18 cellular contexts compared by ENCODE assay signal in genomic region chr4:48570646-48571220, GRCh38.
DNase-seq lines count a peak whose midpoint lies in the region; ATAC-seq and TF ChIP-seq lines count a peak whose summit lies in the region.
"Had no signal": no experiment of that assay in that cellular context is flagged by ENCODE, and none has a peak within 500 bp of the region (broad histone marks: within the 10 kb centered on the region; RNA-seq: fewer than 3 reads in every experiment).

No MANE protein-coding gene starts in this region.

- no peaks in the 10 kb centered on the region for H3K79me2 ChIP-seq in ACC112 (ENCODE audit: control insufficient read depth, insufficient read depth, low read length, unreplicated experiment)
- H3K79me2 ChIP-seq in GM23248 (ENCODE audit: insufficient read depth) = no peaks in the 10 kb centered on the region
- no peaks in the 10 kb centered on the region for H3K79me2 ChIP-seq in mesendoderm (ENCODE audit: control insufficient read depth, insufficient read depth, low read length)
- H3K79me2 ChIP-seq: parathyroid adenoma had no signal

- no peak overlapping the region for H3K56ac ChIP-seq in mesendoderm (ENCODE audit: low read length)

- no peak overlapping the region for H3K27ac Mint-ChIP-seq in activated T-helper 17 cell treated with anti-CD3 and anti-CD28 coated beads, Interleukin-2, amount 50 U/mL, for 72 hours
- H3K27ac Mint-ChIP-seq in WTC11 = no peak overlapping the region
- H3K27ac Mint-ChIP-seq in activated T-helper 1 cell treated with anti-CD3 and anti-CD28 coated beads, Interleukin-12 subunit alpha, Interleukin-12 subunit beta, Interleukin-2, Interleukin-4 antibody, amounts not matched to agents 30 ng/mL and 10 ng/mL and 1 ng/mL, durations not matched to agents 14 hours and 24 hours and 36 hours = no peak overlapping the region
- H3K27ac Mint-ChIP-seq: activated naive CD8-positive, alpha-beta T cell treated with anti-CD3 and anti-CD28 coated beads, Interleukin-2, amount 10 ng/mL, durations not matched to agents 7 days and 5 days; dendritic cell treated with granulocyte-macrophage colony-stimulating factor and Interleukin-4, amounts not matched to agents 40 ng/mL and 50 ng/mL, for 4 days; mesothelial cell of epicardium had no signal

- H2BK5ac ChIP-seq in mesendoderm (ENCODE audit: low read length) = no peak overlapping the region

- no peak overlapping the region for H2BK15ac ChIP-seq in mesendoderm (replicated peaks; ENCODE audit: low read depth)

- H3K27me3 ChIP-seq in ACC112 (ENCODE audit: insufficient read depth, low read length) (no peaks in the 10 kb centered on the region), GM23248 (replicated peaks; ENCODE audit: insufficient read depth) (no peaks in the 10 kb centered on the region), mesendoderm (ENCODE audit: insufficient read depth, low read length, poor library complexity) (no peaks in the 10 kb centered on the region)
- H3K27me3 ChIP-seq: BLaER1 had no signal

- H3K4me1 ChIP-seq in ACC112 (ENCODE audit: control insufficient read depth, insufficient read depth, low read length, unreplicated experiment) (peaks cover 15% of the 10 kb centered on the region), GM23248 (ENCODE audit: insufficient read depth) (peaks cover 17% of the 10 kb centered on the region), mesendoderm (ENCODE audit: control insufficient read depth, low read depth, low read length) (no peaks in the 10 kb centered on the region)
- H3K4me1 ChIP-seq: BLaER1, parathyroid adenoma had no signal

- no peaks in the 10 kb centered on the region for H3K27me3 Mint-ChIP-seq in activated T-helper 17 cell treated with anti-CD3 and anti-CD28 coated beads, Interleukin-2, amount 50 U/mL, for 72 hours
- no peaks in the 10 kb centered on the region for H3K27me3 Mint-ChIP-seq in WTC11 (ENCODE audit: low read depth)
- no peaks in the 10 kb centered on the region for H3K27me3 Mint-ChIP-seq in activated T-helper 1 cell treated with anti-CD3 and anti-CD28 coated beads, Interleukin-12 subunit alpha, Interleukin-12 subunit beta, Interleukin-2, Interleukin-4 antibody, amounts not matched to agents 30 ng/mL and 10 ng/mL and 1 ng/mL, durations not matched to agents 14 hours and 24 hours and 36 hours (ENCODE audit: insufficient read depth)
- H3K27me3 Mint-ChIP-seq: activated naive CD8-positive, alpha-beta T cell treated with anti-CD3 and anti-CD28 coated beads, Interleukin-2, amount 10 ng/mL, durations not matched to agents 7 days and 5 days; dendritic cell treated with granulocyte-macrophage colony-stimulating factor and Interleukin-4, amounts not matched to agents 40 ng/mL and 50 ng/mL, for 4 days had no signal

- no peaks in the 10 kb centered on the region for H4K20me1 ChIP-seq in GM23248 (ENCODE audit: insufficient read depth)
- H4K20me1 ChIP-seq: BLaER1 had no signal

- H3K4me3 Mint-ChIP-seq in activated T-helper 17 cell treated with anti-CD3 and anti-CD28 coated beads, Interleukin-2, amount 50 U/mL, for 72 hours = no peak overlapping the region
- H3K4me3 Mint-ChIP-seq in WTC11 = no peak overlapping the region
- H3K4me3 Mint-ChIP-seq in activated T-helper 1 cell treated with anti-CD3 and anti-CD28 coated beads, Interleukin-12 subunit alpha, Interleukin-12 subunit beta, Interleukin-2, Interleukin-4 antibody, amounts not matched to agents 30 ng/mL and 10 ng/mL and 1 ng/mL, durations not matched to agents 14 hours and 24 hours and 36 hours = no peak overlapping the region
- H3K4me3 Mint-ChIP-seq: activated naive CD8-positive, alpha-beta T cell treated with anti-CD3 and anti-CD28 coated beads, Interleukin-2, amount 10 ng/mL, durations not matched to agents 7 days and 5 days; dendritic cell treated with granulocyte-macrophage colony-stimulating factor and Interleukin-4, amounts not matched to agents 40 ng/mL and 50 ng/mL, for 4 days; mesothelial cell of epicardium had no signal

- peaks cover 18% of the 10 kb centered on the region for H3K36me3 ChIP-seq in ACC112 (ENCODE audit: insufficient read depth, low read length)
- H3K36me3 ChIP-seq in GM23248 (ENCODE audit: low read depth) = peaks cover 32% of the 10 kb centered on the region
- H3K36me3 ChIP-seq in mesendoderm (ENCODE audit: control insufficient read depth, insufficient read depth, low read length) = no peaks in the 10 kb centered on the region

- in situ Hi-C loops in GM23248 (cut with MboI) = no loop called here

- H3K27ac ChIP-seq in ACC112 (ENCODE audit: low read depth, low read length) (peak overlapping the region; percentile 21), GM23248 (peak overlapping the region; percentile 54), mesendoderm (ENCODE audit: low read depth, low read length) (no peak overlapping the region)
- H3K27ac ChIP-seq: BLaER1, parathyroid adenoma had no signal

- no peaks in the 10 kb centered on the region for H3K79me1 ChIP-seq in mesendoderm (ENCODE audit: low read length)

- 88 to 90% methylated on average over 9 of the region's 9 CpGs for WGBS in GM23248 (ENCODE audit: low coverage in 1 of 2, low lambda C conversion rate in 2 of 2, missing lambda C conversion rate in 2 of 2), 2 experiments
- WGBS in mesendoderm (ENCODE audit: extremely low coverage, insufficient coverage, low lambda C conversion rate) = no CpG with 5 or more reads among the region's 9 CpGs

- H3K4me2 ChIP-seq in GM23248 (ENCODE audit: unreplicated experiment) (peak overlapping the region; percentile 24), mesendoderm (ENCODE audit: low read length) (no peak overlapping the region)
- H3K4me2 ChIP-seq: BLaER1 had no signal

- peaks cover 25% of the 10 kb centered on the region for H3F3A ChIP-seq in GM23248 (ENCODE audit: insufficient read depth)

- TF ChIP-seq CTCF in fibroblast of villous mesenchyme (IDR thresholded peaks at IDR 0.05; ENCODE audit: insufficient read depth, low read depth, low read length) (no peak), WTC11 (IDR thresholded peaks at IDR 0.05) (no peak)

- H3K9me3 Mint-ChIP-seq in activated T-helper 17 cell treated with anti-CD3 and anti-CD28 coated beads, Interleukin-2, amount 50 U/mL, for 72 hours = no peaks in the 10 kb centered on the region
- H3K9me3 Mint-ChIP-seq in WTC11 = no peaks in the 10 kb centered on the region
- no peaks in the 10 kb centered on the region for H3K9me3 Mint-ChIP-seq in activated T-helper 1 cell treated with anti-CD3 and anti-CD28 coated beads, Interleukin-12 subunit alpha, Interleukin-12 subunit beta, Interleukin-2, Interleukin-4 antibody, amounts not matched to agents 30 ng/mL and 10 ng/mL and 1 ng/mL, durations not matched to agents 14 hours and 24 hours and 36 hours
- H3K9me3 Mint-ChIP-seq: activated naive CD8-positive, alpha-beta T cell treated with anti-CD3 and anti-CD28 coated beads, Interleukin-2, amount 10 ng/mL, durations not matched to agents 7 days and 5 days; dendritic cell treated with granulocyte-macrophage colony-stimulating factor and Interleukin-4, amounts not matched to agents 40 ng/mL and 50 ng/mL, for 4 days; mesothelial cell of epicardium had no signal

- no peak overlapping the region for H3K18ac ChIP-seq in mesendoderm (ENCODE audit: low read length)

- H3K9me2 ChIP-seq in GM23248 (ENCODE audit: insufficient read depth) = no peaks in the 10 kb centered on the region

- H3K4me3 ChIP-seq in ACC112 (ENCODE audit: low read depth, low read length) (no peak overlapping the region), GM23248 (no peak overlapping the region), fibroblast of villous mesenchyme (ENCODE audit: low read depth, low read length) (no peak overlapping the region), mesendoderm (ENCODE audit: low read length) (no peak overlapping the region)
- H3K4me3 ChIP-seq: BLaER1, GM12878 had no signal

- H2AK5ac ChIP-seq in mesendoderm (ENCODE audit: low read length) = no peak overlapping the region

- H2AFZ ChIP-seq in ACC112 (ENCODE audit: low read length, unreplicated experiment) (no peak overlapping the region), GM23248 (no peak overlapping the region)
- H2AFZ ChIP-seq: parathyroid adenoma had no signal

- H4K8ac ChIP-seq in mesendoderm (ENCODE audit: low read depth, low read length) = no peak overlapping the region

- POLR2A ChIA-PET in WTC11 (lab: Charles Lee) = no interaction called here

- no peaks in the 10 kb centered on the region for H3K9me3 ChIP-seq in GM23248 (ENCODE audit: low read depth)
- H3K9me3 ChIP-seq: BLaER1 had no signal

- CTCF ChIA-PET in WTC11 (lab: Charles Lee) = no interaction called here

- H3K36me3 Mint-ChIP-seq in activated T-helper 17 cell treated with anti-CD3 and anti-CD28 coated beads, Interleukin-2, amount 50 U/mL, for 72 hours (ENCODE audit: low read depth) = peaks cover 94% of the 10 kb centered on the region
- H3K36me3 Mint-ChIP-seq in WTC11 = peaks cover 25% of the 10 kb centered on the region
- peaks cover 24% of the 10 kb centered on the region for H3K36me3 Mint-ChIP-seq in activated T-helper 1 cell treated with anti-CD3 and anti-CD28 coated beads, Interleukin-12 subunit alpha, Interleukin-12 subunit beta, Interleukin-2, Interleukin-4 antibody, amounts not matched to agents 30 ng/mL and 10 ng/mL and 1 ng/mL, durations not matched to agents 14 hours and 24 hours and 36 hours (ENCODE audit: low read depth)

- H3K4me1 Mint-ChIP-seq in activated T-helper 17 cell treated with anti-CD3 and anti-CD28 coated beads, Interleukin-2, amount 50 U/mL, for 72 hours = no peaks in the 10 kb centered on the region
- H3K4me1 Mint-ChIP-seq in WTC11 = no peaks in the 10 kb centered on the region
- no peaks in the 10 kb centered on the region for H3K4me1 Mint-ChIP-seq in activated T-helper 1 cell treated with anti-CD3 and anti-CD28 coated beads, Interleukin-12 subunit alpha, Interleukin-12 subunit beta, Interleukin-2, Interleukin-4 antibody, amounts not matched to agents 30 ng/mL and 10 ng/mL and 1 ng/mL, durations not matched to agents 14 hours and 24 hours and 36 hours (ENCODE audit: low read depth)
- H3K4me1 Mint-ChIP-seq: activated naive CD8-positive, alpha-beta T cell treated with anti-CD3 and anti-CD28 coated beads, Interleukin-2, amount 10 ng/mL, durations not matched to agents 7 days and 5 days; mesothelial cell of epicardium had no signal

- intact Hi-C loops in activated T-helper 1 cell treated with anti-CD3 and anti-CD28 coated beads, Interleukin-12 subunit alpha, Interleukin-12 subunit beta, Interleukin-2, Interleukin-4 antibody, amounts not matched to agents 30 ng/mL and 10 ng/mL and 1 ng/mL, durations not matched to agents 14 hours and 24 hours and 36 hours (cut with micrococcal nuclease) = no loop called here

- no peak overlapping the region for H2BK120ac ChIP-seq in mesendoderm (ENCODE audit: low read depth, low read length)

- peak; percentile 87 for DNase-seq in GM23248
- DNase-seq in fibroblast of villous mesenchyme (ENCODE audit: low read depth) = peak; percentile 24
- no peak for DNase-seq in WTC11 (ENCODE audit: low spot score)
- DNase-seq in activated T-helper 1 cell treated with anti-CD3 and anti-CD28 coated beads, Interleukin-12 subunit alpha, Interleukin-12 subunit beta, Interleukin-2, Interleukin-4 antibody, amounts not matched to agents 30 ng/mL and 10 ng/mL and 1 ng/mL, durations not matched to agents 14 hours and 24 hours and 36 hours (ENCODE audit: low spot score) = no peak
- DNase-seq in mesendoderm = no peak
- no peak for DNase-seq in midbrain (lab: John Stamatoyannopoulos, UW)
- DNase-seq: activated naive CD8-positive, alpha-beta T cell treated with anti-CD3 and anti-CD28 coated beads, Interleukin-2, amount 10 ng/mL, durations not matched to agents 7 days and 5 days; DMS79; foreskin melanocyte; NCI-H1417 treated with DMSO at 0.1 percent for 48 hours; NCI-H345 had no signal

- H3K4ac ChIP-seq in mesendoderm (ENCODE audit: low read depth, low read length) = no peak overlapping the region

- H3K23ac ChIP-seq in mesendoderm (ENCODE audit: low read length) = no peak overlapping the region

- peak; percentile 62 for ATAC-seq in activated T-helper 17 cell treated with anti-CD3 and anti-CD28 coated beads, Interleukin-2, amount 50 U/mL, for 72 hours (replicated peaks)
- ATAC-seq in WTC11 = no peak
- ATAC-seq: GM12878 had no signal

- H3K9ac ChIP-seq in GM23248 = no peak overlapping the region
- no peak overlapping the region for H3K9ac ChIP-seq in mesendoderm (ENCODE audit: low read length)
- H3K9ac ChIP-seq: BLaER1, parathyroid adenoma had no signal

- no peak overlapping the region for H4K5ac ChIP-seq in mesendoderm (ENCODE audit: low read length)

Comparison
In these comparisons a context has a peak if more than half of its experiments do, and no peak if none do; other contexts are left out.
1. DNase-seq: peak in GM23248 (single experiment) and fibroblast of villous mesenchyme (single experiment); none in WTC11 (single experiment), activated T-helper 1 cell treated with anti-CD3 and anti-CD28 coated beads, Interleukin-12 subunit alpha, Interleukin-12 subunit beta, Interleukin-2, Interleukin-4 antibody, amounts not matched to agents 30 ng/mL and 10 ng/mL and 1 ng/mL, durations not matched to agents 14 hours and 24 hours and 36 hours (single experiment), mesendoderm (single experiment) and midbrain (single experiment).